8 cellular contexts compared by ENCODE assay signal in the genomic region with DNA sequence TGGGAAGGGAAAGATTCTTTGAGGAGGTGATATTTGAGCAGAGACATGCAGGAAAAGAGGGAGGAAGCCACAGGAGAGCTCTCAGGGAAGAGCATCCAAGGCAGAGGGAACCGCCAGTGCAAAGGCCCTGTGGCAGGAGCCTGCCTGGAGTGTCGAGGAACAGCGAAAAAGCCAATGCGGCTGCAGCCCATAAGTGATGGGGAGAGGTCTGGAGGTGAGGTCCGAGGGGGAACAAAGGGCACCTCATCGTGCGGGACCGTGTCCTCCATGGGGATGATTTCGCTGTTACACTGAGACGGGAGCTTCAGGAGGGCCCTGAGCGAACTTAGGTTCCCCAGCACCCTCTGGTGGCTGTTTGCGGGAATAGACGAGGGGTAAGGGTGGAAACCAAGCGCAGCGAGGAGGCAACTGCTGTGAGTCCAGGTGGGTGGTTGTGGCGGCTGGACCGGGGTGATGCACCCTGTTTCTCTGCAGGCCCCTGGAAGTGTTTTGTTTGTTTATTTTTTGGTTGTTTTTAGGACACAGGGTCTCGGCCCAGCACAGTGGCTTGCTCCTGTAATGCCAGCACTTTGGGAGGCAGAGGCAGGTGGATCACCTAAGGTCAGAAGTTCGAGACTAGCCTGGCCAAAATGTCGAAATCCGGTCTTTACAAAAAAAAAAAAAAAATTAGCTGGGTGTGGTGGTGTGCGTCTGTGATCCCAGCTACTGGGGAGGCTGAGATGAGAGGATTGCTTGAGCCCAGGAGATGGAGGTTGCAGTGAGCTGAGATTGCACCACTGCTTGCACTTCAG. TPM values are rescaled to one million over a fixed set of nuclear protein-coding genes. Genes with fewer than 3 reads are reported as not detected.
A peak's percentile ranks its signal among the peaks of the same experiment; 100 is the strongest.
DNase-seq lines count a peak whose midpoint lies in the region; ATAC-seq and TF ChIP-seq lines count a peak whose summit lies in the region.

No MANE protein-coding gene starts in this region.

- peaks cover 14% of the 10 kb centered on the region for H3K36me3 Mint-ChIP-seq in mesothelial cell of epicardium

- ATAC-seq in HG03108 (IDR thresholded peaks at IDR 0.05; ENCODE audit: unreplicated experiment): no peak

- H3K4me3 Mint-ChIP-seq in mesothelial cell of epicardium: no peak overlapping the region

- TF ChIP-seq CTCF in BJ (IDR thresholded peaks at IDR 0.05; ENCODE audit: insufficient read depth, low read depth, low read length) (peak; percentile 93), mesothelial cell of epicardium (IDR thresholded peaks at IDR 0.05; ENCODE audit: unreplicated experiment) (peak; percentile 47)

- no peak for DNase-seq in BJ (ENCODE audit: low read depth)
- peak; percentile 55 for DNase-seq in HCEC 1CT
- DNase-seq in NCI-H69 (lab: John Stamatoyannopoulos, UW): peak; percentile 83
- DNase-seq in activated CD4-positive, alpha-beta T cell treated with anti-CD3 and anti-CD28 coated beads, Interleukin-2, amount 50 U/mL, for 48 hours: peak; percentile 85 to 88
- peak; percentile 81 for DNase-seq in ecto neural progenitor cell (ENCODE audit: low spot score)
- DNase-seq in mesothelial cell of epicardium (ENCODE audit: low spot score in 2 of 2, unreplicated experiment in 2 of 2): peak in 1 of 2 experiments; percentile 75
- peak; percentile 68 for DNase-seq in stimulated activated CD8-positive, alpha-beta memory T cell treated with anti-CD3 and anti-CD28 coated beads, Interleukin-4, amount 100 ng/mL, for 24 hours (ENCODE audit: low read depth)

- peaks cover 7% of the 10 kb centered on the region for H3K36me3 ChIP-seq in BJ (ENCODE audit: control insufficient read depth, insufficient read depth, low read length)

- peaks cover 14% of the 10 kb centered on the region for H3K27me3 Mint-ChIP-seq in mesothelial cell of epicardium (ENCODE audit: low read depth)

- no peaks in the 10 kb centered on the region for H3K4me1 Mint-ChIP-seq in mesothelial cell of epicardium

- no peaks in the 10 kb centered on the region for H3K9me3 Mint-ChIP-seq in mesothelial cell of epicardium

- POLR2A ChIA-PET in BJ (lab: Charles Lee): interaction anchor here (0.7 kb wide), 1 partner anchor 12 kb away, joined by 4 read pairs; no protein-coding TSS in a partner anchor

- CTCF ChIA-PET in BJ (lab: Yijun Ruan, JAX): interaction anchor here (0.6 to 19.3 kb wide), 36 partner anchors 9 to 429 kb away, joined by 3 to 428 read pairs (median 4); partner anchors contain the start of genes KPTN, NAPA and NOP53

- no peak overlapping the region for H3K4me3 ChIP-seq in BJ (ENCODE audit: low read depth, low read length)

- H3K27ac Mint-ChIP-seq in mesothelial cell of epicardium: no peak overlapping the region

- no peaks in the 10 kb centered on the region for H3K27me3 ChIP-seq in BJ (ENCODE audit: control insufficient read depth, insufficient read depth, low read length)

RNA-seq across cellular contexts. Expression of gene EHD2, which starts 5.9 kb away (rescaled TPM):
- polyA plus RNA-seq in BJ (2011; rRNA removed): 69.5 and 132 TPM in 2 replicates
- 65.5 and 115 TPM in 2 replicates for polyA minus RNA-seq in BJ (2011; rRNA and poly(A)+ RNA removed)
- 38.7 to 39.2 TPM (median 38.8 TPM) in 3 replicates for total RNA-seq in mesothelial cell of epicardium

RNA-seq across cellular contexts. Expression of gene NOP53, which starts 38.0 kb away (rescaled TPM):
- 119 and 135 TPM in 2 replicates for polyA plus RNA-seq in BJ (2011; rRNA removed)
- polyA minus RNA-seq in BJ (2011; rRNA and poly(A)+ RNA removed): 33.8 and 63.6 TPM in 2 replicates
- total RNA-seq in mesothelial cell of epicardium: 290 to 313 TPM (median 310 TPM) in 3 replicates
